Comparison of ENCODE assay signal across 8 cellular contexts in the genomic region with DNA sequence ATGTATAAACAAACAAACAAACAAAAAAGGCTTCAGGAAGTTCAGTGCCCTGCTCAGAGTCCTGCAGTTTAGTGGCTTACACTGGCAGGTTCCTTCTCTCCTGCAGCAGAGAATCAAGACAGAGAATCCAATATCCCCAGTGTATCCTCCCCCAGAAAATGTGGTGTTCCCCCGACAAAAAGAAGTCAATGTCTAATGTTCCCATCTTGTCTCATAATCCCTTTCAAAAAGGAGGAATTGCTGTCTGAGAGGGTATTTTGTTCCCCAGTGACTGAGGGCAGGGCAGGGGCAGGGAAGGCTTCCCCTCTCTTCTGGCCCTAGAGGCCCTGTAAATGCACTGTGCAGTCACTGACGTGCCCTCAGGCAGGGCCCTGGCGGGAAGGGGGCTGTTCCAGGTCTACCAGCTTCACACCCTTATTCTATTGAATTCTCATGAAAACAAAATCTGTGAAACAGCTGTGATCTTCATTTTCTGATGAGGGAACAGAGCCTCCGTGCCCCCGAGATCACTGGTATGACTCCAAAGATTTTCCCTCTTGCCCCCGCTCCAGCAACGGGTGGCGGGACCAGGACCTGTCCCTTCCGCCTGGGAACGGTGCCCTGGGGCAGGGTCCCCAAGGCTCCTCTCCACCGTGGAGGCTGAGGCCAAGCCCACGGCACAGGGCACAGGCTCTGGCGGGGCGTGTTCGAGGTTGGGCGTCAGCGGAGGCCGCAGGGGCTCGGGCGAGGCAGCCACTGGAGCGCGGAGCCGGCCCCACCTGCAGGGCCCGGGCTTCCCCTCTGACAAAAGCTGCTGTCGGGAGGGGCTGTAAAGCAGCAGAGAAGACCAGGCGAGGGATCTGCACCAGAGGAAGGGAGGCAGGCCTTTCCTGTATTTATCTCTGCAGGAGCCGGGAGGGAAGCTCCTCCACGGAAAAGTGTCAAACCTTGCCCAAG. TPM values are rescaled to one million over a fixed set of nuclear protein-coding genes. Genes with fewer than 3 reads are reported as not detected.
DNase-seq lines count a peak whose midpoint lies in the region; ATAC-seq, FAIRE-seq and TF ChIP-seq lines count a peak whose summit lies in the region.

No MANE protein-coding gene starts in this region.

- FAIRE-seq in small intestine (lab: Jason Lieb, UNC) (no peak), H54 (lab: Jason Lieb, UNC) (no peak)

- H3K9me3 ChIP-seq in neural progenitor cell (ENCODE audit: low read depth), result no peaks in the 10 kb centered on the region
- no peaks in the 10 kb centered on the region for H3K9me3 ChIP-seq in small intestine (ENCODE audit: control insufficient read depth, low read depth)

- ATAC-seq in GM18870 (IDR thresholded peaks at IDR 0.05; ENCODE audit: unreplicated experiment) (peak; percentile 36), HG02588 (IDR thresholded peaks at IDR 0.05; ENCODE audit: unreplicated experiment) (peak; percentile 67)

- no peak overlapping the region for H3K9ac ChIP-seq in neural progenitor cell

- no peaks in the 10 kb centered on the region for H4K20me1 ChIP-seq in neural progenitor cell (ENCODE audit: low read depth)

- H3K27ac ChIP-seq in neural progenitor cell (no peak overlapping the region), small intestine (ENCODE audit: low read depth in 1 of 2, low read length in 1 of 2) (peak overlapping the region in 1 of 2 donors; percentile 4)

- no peak overlapping the region for H3K4me3 Mint-ChIP-seq in neural progenitor cell

- H3K4me3 ChIP-seq in neural progenitor cell (peak overlapping the region; percentile 38), small intestine (ENCODE audit: low read depth in 1 of 2, low read length in 2 of 2) (no peak overlapping the region)

- peaks cover 9% of the 10 kb centered on the region for H3K4me1 Mint-ChIP-seq in neural progenitor cell

- H3K36me3 ChIP-seq in neural progenitor cell, result no peaks in the 10 kb centered on the region
- H3K36me3 ChIP-seq in small intestine (ENCODE audit: control insufficient read depth in 2 of 2, insufficient read depth in 2 of 2, low read length in 2 of 2), result no peaks in the 10 kb centered on the region

- TF ChIP-seq POLR2A in H54 (IDR thresholded peaks at IDR 0.05; ENCODE audit: low read depth, low read length), result no peak

- DNase-seq in NCI-H146 (lab: John Stamatoyannopoulos, UW), result peak; percentile 79
- DNase-seq in neural progenitor cell (ENCODE audit: low spot score), result peak; percentile 81
- DNase-seq in small intestine, result no peak
- no peak for DNase-seq in effector CD4-positive, alpha-beta T cell
- no peak for DNase-seq in H54 (ENCODE audit: insufficient read length, low spot score)
- DNase-seq in HuH-7.5 (ENCODE audit: low spot score), result no peak

- H3K4me1 ChIP-seq in neural progenitor cell, result peaks cover 18% of the 10 kb centered on the region
- H3K4me1 ChIP-seq in small intestine (ENCODE audit: control insufficient read depth in 2 of 2, insufficient read depth in 1 of 2, low read depth in 1 of 2, low read length in 1 of 2), result no peaks in the 10 kb centered on the region

- WGBS in small intestine, 3 donors, result 41 to 63% (median 60%) methylated on average over 24 to 28 of the region's 28 CpGs

- peaks cover 2% of the 10 kb centered on the region for H3K9me3 Mint-ChIP-seq in neural progenitor cell

- H3K27ac Mint-ChIP-seq in neural progenitor cell, result peak overlapping the region; percentile 90

- no peak for TF ChIP-seq CTCF in neural progenitor cell (IDR thresholded peaks at IDR 0.05)

- H2AFZ ChIP-seq in neural progenitor cell (replicated peaks), result peak overlapping the region; percentile 100

- H3K79me2 ChIP-seq in neural progenitor cell (ENCODE audit: low read depth), result no peaks in the 10 kb centered on the region

- H3F3A ChIP-seq in neural progenitor cell (ENCODE audit: low read depth), result peaks cover 18% of the 10 kb centered on the region

- H3K36me3 Mint-ChIP-seq in neural progenitor cell, result no peaks in the 10 kb centered on the region

- no peaks in the 10 kb centered on the region for H3K27me3 ChIP-seq in neural progenitor cell
- H3K27me3 ChIP-seq in small intestine (ENCODE audit: control insufficient read depth in 2 of 2, insufficient read depth in 2 of 2, low read length in 2 of 2), result no peaks in the 10 kb centered on the region

- no peaks in the 10 kb centered on the region for H3K27me3 Mint-ChIP-seq in neural progenitor cell (ENCODE audit: insufficient read depth, low read depth)

- peak overlapping the region; percentile 85 for H3K4me2 ChIP-seq in neural progenitor cell

RNA-seq across cellular contexts. Expression of gene WDFY4, which starts 13.4 kb away (rescaled TPM):
- total RNA-seq in neural progenitor cell (ENCODE audit: low replicate concordance), result not detected in 2 replicates
- 1 to 10 TPM in 1 of 3 donors, under 1 TPM in 2; under 0.01 to 1.5 (median 0.27) TPM for polyA plus RNA-seq in small intestine

Comparison
In these comparisons a context has a peak if more than half of its experiments do, and no peak if none do; other contexts are left out.
1. DNase-seq: peak in NCI-H146 (single experiment) and neural progenitor cell (single experiment); none in small intestine (single experiment), effector CD4-positive, alpha-beta T cell (single experiment), H54 (single experiment) and HuH-7.5 (single experiment).